13 cellular contexts compared by ENCODE assay signal in genomic region chr7:21923663-21924062, GRCh38. TPM values are rescaled to one million over a fixed set of nuclear protein-coding genes. Genes with fewer than 3 reads are reported as not detected.
A peak's percentile ranks its signal among the peaks of the same experiment; 100 is the strongest.
DNase-seq lines count a peak whose midpoint lies in the region; ATAC-seq and TF ChIP-seq lines count a peak whose summit lies in the region.
"Had no signal": no experiment of that assay in that cellular context is flagged by ENCODE, and none has a peak within 500 bp of the region (broad histone marks: within the 10 kb centered on the region; RNA-seq: fewer than 3 reads in every experiment).

No MANE protein-coding gene starts in this region.

- TF ChIP-seq POLR2A in spleen (IDR thresholded peaks at IDR 0.05) = no peak

- TF ChIP-seq CTCF in PC-3 (conservative IDR thresholded peaks at IDR 0.05; ENCODE audit: low read depth, low read length) (no peak), right atrium auricular region (IDR thresholded peaks at IDR 0.05) (no peak), spleen (IDR thresholded peaks at IDR 0.05 in 8 of 11, conservative IDR thresholded peaks at IDR 0.05 in 3 of 11) (no peak)

- no peaks in the 10 kb centered on the region for H3K9me2 ChIP-seq in PC-3 (replicated peaks; ENCODE audit: low read length)

- DNase-seq in DMS79 (lab: John Stamatoyannopoulos, UW) = peak; percentile 71
- DNase-seq in NCI-H1417 treated with DMSO at 0.1 percent for 48 hours (lab: John Stamatoyannopoulos, UW) = peak; percentile 96
- peak; percentile 35 for DNase-seq in PC-3
- no peak for DNase-seq in right atrium auricular region (ENCODE audit: low spot score)
- no peak for DNase-seq in midbrain (lab: John Stamatoyannopoulos, UW)
- no peak for DNase-seq in activated naive CD4-positive, alpha-beta T cell treated with anti-CD3 and anti-CD28 coated beads, Interleukin-2, amount 50 U/mL, for 16 hours
- DNase-seq in spleen = no peak
- no peak for DNase-seq in T1000 (lab: John Stamatoyannopoulos, UW)
- DNase-seq: activated T-cell treated with anti-CD3 and anti-CD28 coated beads, Interleukin-2, amount 50 U/mL, for 4 hours; gastrocnemius medialis; lower lobe of right lung had no signal

- no TSS peak for BruUV-seq in PC-3 (replicated peaks; lab: Mats Ljungman, UMichigan)

- no peaks in the 10 kb centered on the region for H3K9me3 ChIP-seq in PC-3 (ENCODE audit: low read length)
- no peaks in the 10 kb centered on the region for H3K9me3 ChIP-seq in right atrium auricular region
- H3K9me3 ChIP-seq in spleen = no peaks in the 10 kb centered on the region
- H3K9me3 ChIP-seq: gastrocnemius medialis, lower lobe of right lung had no signal

- H3K4me1 ChIP-seq in PC-3 (ENCODE audit: insufficient read depth, low read length) = no peaks in the 10 kb centered on the region
- H3K4me1 ChIP-seq in right atrium auricular region = peaks cover 0 to 12% of the 10 kb centered on the region in 2 donors
- H3K4me1 ChIP-seq in spleen = peaks cover 0 to 33% (median 2%) of the 10 kb centered on the region in 6 donors
- H3K4me1 ChIP-seq: gastrocnemius medialis, lower lobe of right lung had no signal

- H2AFZ ChIP-seq in PC-3 (ENCODE audit: low read length) = no peak overlapping the region

- H3K4me2 ChIP-seq in PC-3 (ENCODE audit: low read length) = no peak overlapping the region
- H3K4me2 ChIP-seq: BLaER1 treated with 17β-estradiol and CSF1 and Interleukin-3, amounts not matched to agents 10 nM and 100 nM had no signal

- no peak overlapping the region for H3K9ac ChIP-seq in PC-3 (ENCODE audit: low read length)
- H3K9ac ChIP-seq: BLaER1 treated with 17β-estradiol and CSF1 and Interleukin-3, amounts not matched to agents 10 nM and 100 nM had no signal

- H3K79me2 ChIP-seq in PC-3 (ENCODE audit: low read length) = peaks cover 89% of the 10 kb centered on the region

- 72 to 90% (median 77%) methylated on average over 2 of the region's 2 CpGs for WGBS in spleen, 5 donors

- intact Hi-C loops in PC-3 (cut with micrococcal nuclease) = no loop called here
- intact Hi-C loops in spleen (cut with DNase I; ENCODE audit: low total_unique reads) = no loop called here

- H3K27ac ChIP-seq in PC-3 (ENCODE audit: low read length) (no peak overlapping the region), right atrium auricular region (peak overlapping the region; percentile 20 to 67), spleen (no peak overlapping the region)
- H3K27ac ChIP-seq: BLaER1 treated with 17β-estradiol and CSF1 and Interleukin-3, amounts not matched to agents 10 nM and 100 nM; gastrocnemius medialis; lower lobe of right lung had no signal

- H3K36me3 ChIP-seq in PC-3 (ENCODE audit: low read depth, low read length) (0 out of 2 replicates have a peak, but pooled peaks cover 3% of the 10 kb centered on the region), right atrium auricular region (no peaks in the 10 kb centered on the region), spleen (peaks cover 0 to 5% (median 0%) of the 10 kb centered on the region in 6 donors)
- H3K36me3 ChIP-seq: gastrocnemius medialis, lower lobe of right lung had no signal

- POLR2A ChIA-PET in PC-3 (lab: Charles Lee; ENCODE audit: unreplicated experiment) = interaction anchor here (0.5 kb wide), 1 partner anchor 16 kb away, joined by 4 read pairs; no protein-coding TSS in a partner anchor

- no peaks in the 10 kb centered on the region for H3K27me3 ChIP-seq in PC-3 (ENCODE audit: low read length)
- no peaks in the 10 kb centered on the region for H3K27me3 ChIP-seq in right atrium auricular region
- H3K27me3 ChIP-seq in spleen (replicated peaks in 1 of 7) = no peaks in the 10 kb centered on the region
- H3K27me3 ChIP-seq: BLaER1 treated with 17β-estradiol and CSF1 and Interleukin-3, amounts not matched to agents 10 nM and 100 nM; gastrocnemius medialis had no signal

- no peaks in the 10 kb centered on the region for H3F3A ChIP-seq in PC-3 (ENCODE audit: low read length, unreplicated experiment)

- 0 out of 2 replicates have a peak, but pooled peaks cover 4% of the 10 kb centered on the region for H4K20me1 ChIP-seq in PC-3 (ENCODE audit: low read length)

- H3K4me3 ChIP-seq in PC-3 (ENCODE audit: low read length) = no peak overlapping the region
- no peak overlapping the region for H3K4me3 ChIP-seq in right atrium auricular region
- H3K4me3 ChIP-seq in spleen = no peak overlapping the region
- H3K4me3 ChIP-seq: BLaER1 treated with 17β-estradiol and CSF1 and Interleukin-3, amounts not matched to agents 10 nM and 100 nM; gastrocnemius medialis; GM12878; lower lobe of right lung had no signal

- CTCF ChIA-PET in PC-3 (lab: Charles Lee) = no interaction called here

- peak; percentile 57; the same call in 1 of the 2 replicates for ATAC-seq in PC-3
- ATAC-seq: activated T-cell treated with anti-CD3 and anti-CD28 coated beads, Interleukin-2, amount 50 U/mL, for 4 hours; gastrocnemius medialis; GM12878; lower lobe of right lung had no signal

RNA-seq across cellular contexts. Expression of gene CDCA7L, which starts 22.0 kb away (rescaled TPM):
- 59.9 and 78.4 TPM in 2 replicates for total RNA-seq in PC-3 (2014; rRNA removed)
- total RNA-seq in right atrium auricular region = 10 to 100 TPM; 32.4 to 48.9 TPM
- total RNA-seq in spleen = 10 to 100 TPM; 26.6 to 34.9 (median 31.1) TPM
- polyA plus RNA-seq in spleen = 10 to 100 TPM; 15.4 to 38.6 (median 19.5) TPM

Comparison
In these comparisons a context has a peak if more than half of its experiments do, and no peak if none do; other contexts are left out.
1. DNase-seq: peak in DMS79 (single experiment), NCI-H1417 treated with DMSO at 0.1 percent for 48 hours (single experiment) and PC-3 (single experiment); none in right atrium auricular region (single experiment), midbrain (single experiment), activated naive CD4-positive, alpha-beta T cell treated with anti-CD3 and anti-CD28 coated beads, Interleukin-2, amount 50 U/mL, for 16 hours (single experiment), spleen (single experiment) and T1000 (single experiment).
2. H3K27ac ChIP-seq: peak in right atrium auricular region (2 of 2); none in PC-3 (single experiment) and spleen (0 of 8).